ENCODE assay signal across 24 cellular contexts in genomic region chr9:99213197-99213596, GRCh38. TPM values are rescaled to one million over a fixed set of nuclear protein-coding genes. Genes with fewer than 3 reads are reported as not detected.
A peak's percentile ranks its signal among the peaks of the same experiment; 100 is the strongest.
DNase-seq lines count a peak whose midpoint lies in the region; ATAC-seq, FAIRE-seq and TF ChIP-seq lines count a peak whose summit lies in the region.
"Had no signal": no experiment of that assay in that cellular context is flagged by ENCODE, and none has a peak within 500 bp of the region (broad histone marks: within the 10 kb centered on the region; RNA-seq: fewer than 3 reads in every experiment).

No MANE protein-coding gene starts in this region.

- H4K20me1 ChIP-seq in OCI-LY3 (ENCODE audit: insufficient read depth, low read length): peaks cover 39% of the 10 kb centered on the region
- H4K20me1 ChIP-seq in H1 (replicated peaks in 1 of 2; ENCODE audit: control insufficient read depth in 1 of 2, insufficient read depth in 2 of 2, low read length in 2 of 2): peaks cover 4 to 7% of the 10 kb centered on the region in 2 experiments
- H4K20me1 ChIP-seq in SK-N-SH (ENCODE audit: insufficient read depth): peaks cover 10% of the 10 kb centered on the region; the same call in 1 of the 2 replicates

- peak; percentile 61 to 83 for ATAC-seq in stimulated activated naive B cell treated with anti-CD40 and anti-IgM and Interleukin-4, amounts not matched to agents 10 μg/mL and 1 μg/mL and 100 μg/mL, for 72 hours (replicated peaks)
- ATAC-seq in GM18858 (IDR thresholded peaks at IDR 0.05; ENCODE audit: unreplicated experiment): no peak

- peak; percentile 26 for DNase-seq in NOMO-1 treated with DMSO at 0.1 percent for 48 hours (lab: John Stamatoyannopoulos, UW; ENCODE audit: unreplicated experiment)
- DNase-seq in NOMO-1 treated with dmso at 0.1 percent for 144 hours (lab: John Stamatoyannopoulos, UW; ENCODE audit: unreplicated experiment): no peak
- DNase-seq in H1 (ENCODE audit: low read depth in 1 of 2, low spot score in 2 of 2): no peak
- DNase-seq in stimulated activated naive B cell treated with anti-CD40 and anti-IgM and Interleukin-4, amounts not matched to agents 10 μg/mL and 1 μg/mL and 100 μg/mL, for 72 hours: no peak
- DNase-seq in CD8-positive, alpha-beta memory T cell: no peak
- no peak for DNase-seq in SK-N-SH
- DNase-seq: 8988T; ACHN; CD4-positive, alpha-beta T cell; COR-L47; DMS53; NCI-H1417; NCI-H1694 treated with DMSO at 0.1 percent for 48 hours; NCI-H446; NCI-H524 treated with DMSO at 0.1 percent for 48 hours; NCI-H774; Right ventricle myocardium superior; RPMI8226; T-helper 1 cell had no signal

- peaks cover 45% of the 10 kb centered on the region for H3K79me2 ChIP-seq in OCI-LY3 (ENCODE audit: low read length)
- H3K79me2 ChIP-seq in H1 (ENCODE audit: control insufficient read depth in 1 of 2, insufficient read depth in 2 of 2, low read length in 2 of 2): peaks cover 2 to 23% of the 10 kb centered on the region in 2 experiments; a peak in 2 of 4 replicates
- H3K79me2 ChIP-seq in SK-N-SH (ENCODE audit: insufficient read depth): peaks cover 25% of the 10 kb centered on the region

- peaks cover 27 to 55% of the 10 kb centered on the region in 2 donors for H3K4me1 Mint-ChIP-seq in stimulated activated naive B cell treated with anti-CD40 and anti-IgM and Interleukin-4, amounts not matched to agents 10 μg/mL and 1 μg/mL and 100 μg/mL, for 72 hours
- peaks cover 18 to 27% (median 26%) of the 10 kb centered on the region in 3 donors for H3K4me1 Mint-ChIP-seq in CD8-positive, alpha-beta memory T cell

- H3K9me3 ChIP-seq in OCI-LY3 (ENCODE audit: insufficient read depth, low read length): peaks cover 11% of the 10 kb centered on the region; the same call in 1 of the 2 replicates
- no peaks in the 10 kb centered on the region for H3K9me3 ChIP-seq in H1 (ENCODE audit: insufficient read depth in 2 of 2, low read depth in 1 of 2, low read length in 1 of 2)
- no peaks in the 10 kb centered on the region for H3K9me3 ChIP-seq in CD8-positive, alpha-beta memory T cell (ENCODE audit: low read length)
- no peaks in the 10 kb centered on the region for H3K9me3 ChIP-seq in SK-N-SH

- peaks cover 58 to 72% of the 10 kb centered on the region in 2 donors for H3K36me3 Mint-ChIP-seq in stimulated activated naive B cell treated with anti-CD40 and anti-IgM and Interleukin-4, amounts not matched to agents 10 μg/mL and 1 μg/mL and 100 μg/mL, for 72 hours
- H3K36me3 Mint-ChIP-seq in CD8-positive, alpha-beta memory T cell: peaks cover 25 to 41% (median 29%) of the 10 kb centered on the region in 3 donors

- no peaks in the 10 kb centered on the region for H3K23me2 ChIP-seq in H1 (ENCODE audit: low read depth, low read length)

- H4K91ac ChIP-seq in H1 (replicated peaks; ENCODE audit: insufficient read length, low read length): no peak overlapping the region

- H3K9ac ChIP-seq in OCI-LY3 (ENCODE audit: low read length): no peak overlapping the region
- H3K9ac ChIP-seq in H1 (replicated peaks in 1 of 4; ENCODE audit: extremely low read depth in 1 of 4, low read depth in 3 of 4, low read length in 3 of 4): no peak overlapping the region
- no peak overlapping the region for H3K9ac ChIP-seq in SK-N-SH
- H3K9ac ChIP-seq: BLaER1 had no signal

- no peak overlapping the region for H3K18ac ChIP-seq in H1 (ENCODE audit: extremely low read depth, low read length)

- H3K4me1 ChIP-seq in OCI-LY3 (ENCODE audit: low read length) (peaks cover 11% of the 10 kb centered on the region; the same call in 1 of the 2 replicates), H1 (replicated peaks in 1 of 4; ENCODE audit: control insufficient read depth in 3 of 4, insufficient read depth in 4 of 4, low read length in 3 of 4) (no peaks in the 10 kb centered on the region), SK-N-SH (ENCODE audit: control insufficient read depth in 1 of 2, insufficient read depth in 2 of 2, low read depth in 1 of 2, low read length in 1 of 2) (no peaks in the 10 kb centered on the region)
- H3K4me1 ChIP-seq in CD8-positive, alpha-beta memory T cell (ENCODE audit: insufficient read depth, low read length): no peaks in the 10 kb centered on the region
- H3K4me1 ChIP-seq: BLaER1, SJSA1 had no signal

- no peaks in the 10 kb centered on the region for H3K27me3 Mint-ChIP-seq in stimulated activated naive B cell treated with anti-CD40 and anti-IgM and Interleukin-4, amounts not matched to agents 10 μg/mL and 1 μg/mL and 100 μg/mL, for 72 hours
- H3K27me3 Mint-ChIP-seq in CD8-positive, alpha-beta memory T cell: peaks cover 3 to 11% of the 10 kb centered on the region in 2 donors
- H3K27me3 Mint-ChIP-seq: CD4-positive, alpha-beta T cell had no signal

- H2BK5ac ChIP-seq in H1 (ENCODE audit: low read depth, low read length): no peak overlapping the region

- no peak overlapping the region for H2AFZ ChIP-seq in OCI-LY3 (ENCODE audit: low read depth, low read length)
- no peak overlapping the region for H2AFZ ChIP-seq in H1 (ENCODE audit: low read length)
- no peak overlapping the region for H2AFZ ChIP-seq in SK-N-SH (ENCODE audit: low read depth)

- H3F3A ChIP-seq in SK-N-SH (replicated peaks; ENCODE audit: insufficient read depth): no peaks in the 10 kb centered on the region

- POLR2A ChIA-PET in H1 (lab: Charles Lee; ENCODE audit: partially characterized antibody): interaction anchor here (2.5 to 3.6 kb wide), 2 partner anchors 9 to 15 kb away, joined by 7 to 26 read pairs; partner anchors contain the start of genes ALG2 and SEC61B
- POLR2A ChIA-PET in CD8-positive, alpha-beta memory T cell (lab: Charles Lee): no interaction called here
- POLR2A ChIA-PET in SK-N-SH (lab: Yijun Ruan, JAX): no interaction called here

- H3K79me1 ChIP-seq in H1 (ENCODE audit: low read depth, low read length): no peaks in the 10 kb centered on the region

- H3K9me3 Mint-ChIP-seq in stimulated activated naive B cell treated with anti-CD40 and anti-IgM and Interleukin-4, amounts not matched to agents 10 μg/mL and 1 μg/mL and 100 μg/mL, for 72 hours: peaks cover 11 to 13% of the 10 kb centered on the region in 2 donors
- H3K9me3 Mint-ChIP-seq in CD8-positive, alpha-beta memory T cell: peaks cover 17 to 24% (median 22%) of the 10 kb centered on the region in 5 donors

- H3K27me3 ChIP-seq in OCI-LY3 (ENCODE audit: low read depth, low read length) (no peaks in the 10 kb centered on the region), H1 (replicated peaks in 1 of 4; ENCODE audit: control insufficient read depth in 3 of 4, extremely low read depth in 1 of 4, insufficient read depth in 3 of 4, low read length in 3 of 4) (no peaks in the 10 kb centered on the region), SK-N-SH (ENCODE audit: insufficient read depth) (no peaks in the 10 kb centered on the region)
- H3K27me3 ChIP-seq in CD8-positive, alpha-beta memory T cell (ENCODE audit: insufficient read depth, low read length, poor library complexity, severe bottlenecking): no peaks in the 10 kb centered on the region
- H3K27me3 ChIP-seq: BLaER1, SJSA1 had no signal

- TF ChIP-seq CTCF in OCI-LY3 (IDR thresholded peaks at IDR 0.05; ENCODE audit: low read depth, low read length) (no peak), H1 (IDR thresholded peaks at IDR 0.05; ENCODE audit: control extremely low read depth in 1 of 3, insufficient read depth in 1 of 3, low read depth in 1 of 3, low read length in 3 of 3) (no peak), SK-N-SH (IDR thresholded peaks at IDR 0.05) (no peak)

- 94% methylated on average over 1 of the region's 1 CpG; no CpG with 5 or more reads in 1 of the 2 experiments for WGBS in H1 (ENCODE audit: extremely low coverage in 1 of 2, insufficient coverage in 1 of 2, insufficient read length in 1 of 2, insufficient replicate concordance in 2 of 2, low coverage in 1 of 2, low lambda C conversion rate in 2 of 2, missing lambda C conversion rate in 1 of 2), 2 experiments
- WGBS in SK-N-SH (ENCODE audit: low lambda C conversion rate): 95% methylated on average over 1 of the region's 1 CpG

- no peak overlapping the region for H2BK120ac ChIP-seq in H1 (replicated peaks; ENCODE audit: low read depth, low read length)

- peak overlapping the region; percentile 86 for H3K27ac Mint-ChIP-seq in stimulated activated naive B cell treated with anti-CD40 and anti-IgM and Interleukin-4, amounts not matched to agents 10 μg/mL and 1 μg/mL and 100 μg/mL, for 72 hours
- H3K27ac Mint-ChIP-seq in CD8-positive, alpha-beta memory T cell: peak overlapping the region in 1 of 8 donors; percentile 34
- H3K27ac Mint-ChIP-seq: CD4-positive, alpha-beta T cell had no signal

- peaks cover 84% of the 10 kb centered on the region for H3K36me3 ChIP-seq in OCI-LY3 (replicated peaks; ENCODE audit: low read depth, low read length)
- H3K36me3 ChIP-seq in H1 (ENCODE audit: control insufficient read depth in 2 of 4, insufficient read depth in 4 of 4, low read length in 3 of 4): peaks cover 0 to 7% (median 2%) of the 10 kb centered on the region in 4 experiments; a peak in 4 of 8 replicates
- peaks cover 7% of the 10 kb centered on the region for H3K36me3 ChIP-seq in CD8-positive, alpha-beta memory T cell (ENCODE audit: insufficient read depth, low read length)
- peaks cover 26 to 29% of the 10 kb centered on the region in 2 experiments for H3K36me3 ChIP-seq in SK-N-SH (replicated peaks in 1 of 2; ENCODE audit: control insufficient read depth in 1 of 2, insufficient read depth in 2 of 2, low read length in 1 of 2)

- H3K27ac ChIP-seq in OCI-LY3 (ENCODE audit: low read length): peak overlapping the region; percentile 14; the same call in 1 of the 2 replicates
- H3K27ac ChIP-seq in H1 (ENCODE audit: low read depth, low read length): no peak overlapping the region
- no peak overlapping the region for H3K27ac ChIP-seq in CD8-positive, alpha-beta memory T cell (ENCODE audit: low read depth, low read length)
- H3K27ac ChIP-seq in SK-N-SH (ENCODE audit: low read depth in 2 of 2, low read length in 1 of 2): no peak overlapping the region
- H3K27ac ChIP-seq: BLaER1, SJSA1 had no signal

- no peak overlapping the region for H4K5ac ChIP-seq in H1 (ENCODE audit: insufficient read length, low read depth, low read length)

- no peak overlapping the region for H2AK5ac ChIP-seq in H1 (ENCODE audit: low read depth, low read length)

- no peak for TF ChIP-seq POLR2A in H1 (IDR thresholded peaks at IDR 0.05; ENCODE audit: control extremely low read depth in 1 of 2, low read depth in 2 of 2, low read length in 2 of 2)

- H3K4me3 ChIP-seq in OCI-LY3 (ENCODE audit: low read length) (no peak overlapping the region), H1 (ENCODE audit: extremely low read depth in 1 of 4, insufficient read depth in 2 of 4, low read depth in 3 of 4, low read length in 4 of 4) (no peak overlapping the region), SK-N-SH (ENCODE audit: low read depth in 2 of 2, low read length in 1 of 2) (no peak overlapping the region)
- no peak overlapping the region for H3K4me3 ChIP-seq in CD8-positive, alpha-beta memory T cell (ENCODE audit: low read length)
- H3K4me3 ChIP-seq: BLaER1, SJSA1 had no signal

- no peak overlapping the region for H2BK20ac ChIP-seq in H1 (ENCODE audit: low read length)

- H3K23ac ChIP-seq in H1 (ENCODE audit: insufficient read length): no peak overlapping the region

- CTCF ChIA-PET in H1 (lab: Charles Lee; ENCODE audit: partially characterized antibody): interaction anchor here (0.9 to 3.7 kb wide), 5 partner anchors 12 to 30 kb away, joined by 3 to 12 read pairs (median 4); no protein-coding TSS in a partner anchor
- CTCF ChIA-PET in CD8-positive, alpha-beta memory T cell (lab: Charles Lee): no interaction called here
- CTCF ChIA-PET in SK-N-SH (lab: Yijun Ruan, JAX): interaction anchor here (0.6 to 4.1 kb wide), 5 partner anchors 12 to 28 kb away, joined by 3 to 14 read pairs (median 3); no protein-coding TSS in a partner anchor

- no peak overlapping the region for H3K56ac ChIP-seq in H1 (replicated peaks; ENCODE audit: insufficient read length, low read depth, low read length)

- TF ChIP-seq RAD21 in H1 (IDR thresholded peaks at IDR 0.05 in 1 of 2, conservative IDR thresholded peaks at IDR 0.05 in 1 of 2; ENCODE audit: low read depth in 2 of 2, low read length in 2 of 2) (no peak), SK-N-SH (IDR thresholded peaks at IDR 0.05; ENCODE audit: low read length) (no peak)

- no peaks in the 10 kb centered on the region for H3K9me2 ChIP-seq in SK-N-SH

- H2BK15ac ChIP-seq in H1 (ENCODE audit: low read length): no peak overlapping the region

- H3K4me2 ChIP-seq in OCI-LY3 (ENCODE audit: low read length) (no peak overlapping the region), H1 (ENCODE audit: insufficient read depth in 1 of 2, low read depth in 2 of 2, low read length in 2 of 2) (no peak overlapping the region), SK-N-SH (no peak overlapping the region)
- H3K4me2 ChIP-seq: BLaER1 had no signal

- peak overlapping the region; percentile 63 for H3K4ac ChIP-seq in H1 (replicated peaks; ENCODE audit: insufficient read length, low read depth, low read length)

- FAIRE-seq in H1 (lab: Jason Lieb, UNC): no peak
- FAIRE-seq: H54 had no signal

- no peak overlapping the region for H2BK12ac ChIP-seq in H1 (ENCODE audit: low read depth, low read length)

- no peak overlapping the region for H3K4me3 Mint-ChIP-seq in stimulated activated naive B cell treated with anti-CD40 and anti-IgM and Interleukin-4, amounts not matched to agents 10 μg/mL and 1 μg/mL and 100 μg/mL, for 72 hours
- no peak overlapping the region for H3K4me3 Mint-ChIP-seq in CD8-positive, alpha-beta memory T cell
- H3K4me3 Mint-ChIP-seq: CD4-positive, alpha-beta T cell had no signal

- no peak overlapping the region for H4K8ac ChIP-seq in H1 (ENCODE audit: extremely low read depth, insufficient read depth, low read length)

- H3K14ac ChIP-seq in H1 (ENCODE audit: insufficient read length): no peak overlapping the region

- TF ChIP-seq EP300 in H1 (IDR thresholded peaks at IDR 0.05; ENCODE audit: borderline replicate concordance in 1 of 2, low read depth in 2 of 2, low read length in 2 of 2) (no peak), SK-N-SH (IDR thresholded peaks at IDR 0.05; ENCODE audit: borderline replicate concordance in 1 of 2, low read depth in 1 of 2, low read length in 1 of 2) (no peak)

RNA-seq across cellular contexts. Expression of gene ALG2, which starts 8.5 kb away (rescaled TPM):
- 27.8 and 30.7 TPM in 2 replicates for total RNA-seq in H1 (2021; fragmentation: NEBNext Ultra II Directional; extraction: Animal tissue kit (Norgen Biotek cat#: 25700))
- 26.7 and 27.1 TPM in 2 replicates for polyA plus RNA-seq in H1 (2011; rRNA removed)
- polyA plus RNA-seq in H1 (2011; cell fraction: cytosol; rRNA removed): 27.7 TPM
- polyA plus RNA-seq in H1 (2011; cell fraction: nucleus; rRNA removed): 17.0 TPM
- 19.3 to 23.1 TPM (median 21.7 TPM) in 4 replicates for polyA plus RNA-seq in H1 (2012, experiment 1 of 2)
- polyA plus RNA-seq in H1 (2012, experiment 2 of 2): 13.0 TPM
- polyA plus RNA-seq in H1 (2013, experiment 1 of 2): 41.1 TPM
- 52.8 TPM for polyA plus RNA-seq in H1 (2013, experiment 2 of 2)
- 25.5 and 30.1 TPM in 2 replicates for polyA minus RNA-seq in H1 (2011; rRNA and poly(A)+ RNA removed)
- 14.7 TPM for polyA minus RNA-seq in H1 (2011; cell fraction: cytosol; rRNA and poly(A)+ RNA removed)
- polyA minus RNA-seq in H1 (2011; cell fraction: nucleus; rRNA and poly(A)+ RNA removed): 22.0 TPM
- 10 to 100 TPM; 30.1 to 33.2 TPM for total RNA-seq in CD8-positive, alpha-beta memory T cell
- 31.4 TPM for polyA plus RNA-seq in CD8-positive, alpha-beta memory T cell
- polyA plus RNA-seq in SK-N-SH (2012; rRNA removed): 31.6 and 35.6 TPM in 2 replicates
- polyA plus RNA-seq in SK-N-SH (2012; cell fraction: cytosol; rRNA removed): 33.3 and 33.7 TPM in 2 replicates
- polyA plus RNA-seq in SK-N-SH (2012; cell fraction: nucleus; rRNA removed): 29.3 and 39.1 TPM in 2 replicates

RNA-seq across cellular contexts. Expression of gene SEC61B, which starts 8.9 kb away (rescaled TPM):
- 155 and 163 TPM in 2 replicates for total RNA-seq in H1 (2021; fragmentation: NEBNext Ultra II Directional; extraction: Animal tissue kit (Norgen Biotek cat#: 25700))
- polyA plus RNA-seq in H1 (2011; rRNA removed): 315 and 379 TPM in 2 replicates
- 222 TPM for polyA plus RNA-seq in H1 (2011; cell fraction: cytosol; rRNA removed)
- polyA plus RNA-seq in H1 (2011; cell fraction: nucleus; rRNA removed): 109 TPM
- polyA plus RNA-seq in H1 (2012, experiment 1 of 2): 179 to 259 TPM (median 234 TPM) in 4 replicates
- 527 TPM for polyA plus RNA-seq in H1 (2012, experiment 2 of 2)
- 451 TPM for polyA plus RNA-seq in H1 (2013, experiment 1 of 2)
- 470 TPM for polyA plus RNA-seq in H1 (2013, experiment 2 of 2)
- 37.0 and 38.5 TPM in 2 replicates for polyA minus RNA-seq in H1 (2011; rRNA and poly(A)+ RNA removed)
- polyA minus RNA-seq in H1 (2011; cell fraction: cytosol; rRNA and poly(A)+ RNA removed): 32.5 TPM
- polyA minus RNA-seq in H1 (2011; cell fraction: nucleus; rRNA and poly(A)+ RNA removed): 37.5 TPM
- 100 to 1,000 TPM; 195 to 202 TPM for total RNA-seq in CD8-positive, alpha-beta memory T cell
- polyA plus RNA-seq in CD8-positive, alpha-beta memory T cell: 433 TPM
- 154 and 174 TPM in 2 replicates for polyA plus RNA-seq in SK-N-SH (2012; rRNA removed)
- 165 and 169 TPM in 2 replicates for polyA plus RNA-seq in SK-N-SH (2012; cell fraction: cytosol; rRNA removed)
- polyA plus RNA-seq in SK-N-SH (2012; cell fraction: nucleus; rRNA removed): 63.5 and 75.2 TPM in 2 replicates
